ENCODE assay signal across 1 cellular context in the genomic region with DNA sequence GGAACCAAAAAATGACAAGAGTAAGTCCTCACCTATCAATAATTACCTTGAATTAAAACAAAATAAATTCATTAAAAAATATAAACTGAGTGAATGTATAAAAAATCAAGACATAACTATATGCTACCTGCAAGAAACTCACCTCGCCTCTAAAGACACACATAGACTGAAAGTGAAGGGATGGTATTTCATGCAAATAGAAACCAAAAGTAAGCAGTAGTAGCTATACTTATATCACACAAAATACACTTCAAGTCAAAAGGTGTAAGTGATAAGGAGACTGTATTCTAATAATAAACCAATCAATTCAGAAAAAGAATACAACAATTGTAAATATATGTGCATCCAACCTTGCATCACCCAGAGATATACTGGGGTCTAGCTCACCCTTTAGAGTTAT.
TF ChIP-seq lines count a peak whose summit lies in the region.

No MANE protein-coding gene starts in this region.

TF ChIP-seq in GM23338, 12 proteins besides CTCF, POLR2A, EP300 and RAD21 (continued from another document):
- TF ChIP-seq, protein P1, sequence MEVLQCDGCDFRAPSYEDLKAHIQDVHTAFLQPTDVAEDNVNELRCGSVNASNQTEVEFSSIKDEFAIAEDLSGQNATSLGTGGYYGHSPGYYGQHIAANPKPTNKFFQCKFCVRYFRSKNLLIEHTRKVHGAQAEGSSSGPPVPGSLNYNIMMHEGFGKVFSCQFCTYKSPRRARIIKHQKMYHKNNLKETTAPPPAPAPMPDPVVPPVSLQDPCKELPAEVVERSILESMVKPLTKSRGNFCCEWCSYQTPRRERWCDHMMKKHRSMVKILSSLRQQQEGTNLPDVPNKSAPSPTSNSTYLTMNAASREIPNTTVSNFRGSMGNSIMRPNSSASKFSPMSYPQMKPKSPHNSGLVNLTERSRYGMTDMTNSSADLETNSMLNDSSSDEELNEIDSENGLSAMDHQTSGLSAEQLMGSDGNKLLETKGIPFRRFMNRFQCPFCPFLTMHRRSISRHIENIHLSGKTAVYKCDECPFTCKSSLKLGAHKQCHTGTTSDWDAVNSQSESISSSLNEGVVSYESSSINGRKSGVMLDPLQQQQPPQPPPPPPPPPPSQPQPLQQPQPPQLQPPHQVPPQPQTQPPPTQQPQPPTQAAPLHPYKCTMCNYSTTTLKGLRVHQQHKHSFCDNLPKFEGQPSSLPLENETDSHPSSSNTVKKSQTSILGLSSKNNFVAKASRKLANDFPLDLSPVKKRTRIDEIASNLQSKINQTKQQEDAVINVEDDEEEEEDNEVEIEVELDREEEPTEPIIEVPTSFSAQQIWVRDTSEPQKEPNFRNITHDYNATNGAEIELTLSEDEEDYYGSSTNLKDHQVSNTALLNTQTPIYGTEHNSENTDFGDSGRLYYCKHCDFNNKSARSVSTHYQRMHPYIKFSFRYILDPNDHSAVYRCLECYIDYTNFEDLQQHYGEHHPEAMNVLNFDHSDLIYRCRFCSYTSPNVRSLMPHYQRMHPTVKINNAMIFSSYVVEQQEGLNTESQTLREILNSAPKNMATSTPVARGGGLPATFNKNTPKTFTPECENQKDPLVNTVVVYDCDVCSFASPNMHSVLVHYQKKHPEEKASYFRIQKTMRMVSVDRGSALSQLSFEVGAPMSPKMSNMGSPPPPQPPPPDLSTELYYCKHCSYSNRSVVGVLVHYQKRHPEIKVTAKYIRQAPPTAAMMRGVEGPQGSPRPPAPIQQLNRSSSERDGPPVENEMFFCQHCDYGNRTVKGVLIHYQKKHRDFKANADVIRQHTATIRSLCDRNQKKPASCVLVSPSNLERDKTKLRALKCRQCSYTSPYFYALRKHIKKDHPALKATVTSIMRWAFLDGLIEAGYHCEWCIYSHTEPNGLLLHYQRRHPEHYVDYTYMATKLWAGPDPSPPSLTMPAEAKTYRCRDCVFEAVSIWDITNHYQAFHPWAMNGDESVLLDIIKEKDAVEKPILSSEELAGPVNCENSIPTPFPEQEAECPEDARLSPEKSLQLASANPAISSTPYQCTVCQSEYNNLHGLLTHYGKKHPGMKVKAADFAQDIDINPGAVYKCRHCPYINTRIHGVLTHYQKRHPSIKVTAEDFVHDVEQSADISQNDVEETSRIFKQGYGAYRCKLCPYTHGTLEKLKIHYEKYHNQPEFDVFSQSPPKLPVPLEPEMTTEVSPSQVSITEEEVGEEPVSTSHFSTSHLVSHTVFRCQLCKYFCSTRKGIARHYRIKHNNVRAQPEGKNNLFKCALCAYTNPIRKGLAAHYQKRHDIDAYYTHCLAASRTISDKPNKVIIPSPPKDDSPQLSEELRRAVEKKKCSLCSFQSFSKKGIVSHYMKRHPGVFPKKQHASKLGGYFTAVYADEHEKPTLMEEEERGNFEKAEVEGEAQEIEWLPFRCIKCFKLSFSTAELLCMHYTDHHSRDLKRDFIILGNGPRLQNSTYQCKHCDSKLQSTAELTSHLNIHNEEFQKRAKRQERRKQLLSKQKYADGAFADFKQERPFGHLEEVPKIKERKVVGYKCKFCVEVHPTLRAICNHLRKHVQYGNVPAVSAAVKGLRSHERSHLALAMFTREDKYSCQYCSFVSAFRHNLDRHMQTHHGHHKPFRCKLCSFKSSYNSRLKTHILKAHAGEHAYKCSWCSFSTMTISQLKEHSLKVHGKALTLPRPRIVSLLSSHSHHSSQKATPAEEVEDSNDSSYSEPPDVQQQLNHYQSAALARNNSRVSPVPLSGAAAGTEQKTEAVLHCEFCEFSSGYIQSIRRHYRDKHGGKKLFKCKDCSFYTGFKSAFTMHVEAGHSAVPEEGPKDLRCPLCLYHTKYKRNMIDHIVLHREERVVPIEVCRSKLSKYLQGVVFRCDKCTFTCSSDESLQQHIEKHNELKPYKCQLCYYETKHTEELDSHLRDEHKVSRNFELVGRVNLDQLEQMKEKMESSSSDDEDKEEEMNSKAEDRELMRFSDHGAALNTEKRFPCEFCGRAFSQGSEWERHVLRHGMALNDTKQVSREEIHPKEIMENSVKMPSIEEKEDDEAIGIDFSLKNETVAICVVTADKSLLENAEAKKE (CRISPR knock-in tag; IDR thresholded peaks at IDR 0.05) = no peak
- TF ChIP-seq EZH2 (IDR thresholded peaks at IDR 0.05; ENCODE audit: low read depth, unreplicated experiment) = no peak
- TF ChIP-seq ZNF331 (CRISPR knock-in tag; IDR thresholded peaks at IDR 0.05; ENCODE audit: low read depth) = no peak
- TF ChIP-seq ZNF114 (CRISPR knock-in tag; IDR thresholded peaks at IDR 0.05) = no peak
- TF ChIP-seq EZH2phosphoT487 (IDR thresholded peaks at IDR 0.05; ENCODE audit: unreplicated experiment) = no peak
